ENCODE assay signal across 25 cellular contexts in the genomic region with DNA sequence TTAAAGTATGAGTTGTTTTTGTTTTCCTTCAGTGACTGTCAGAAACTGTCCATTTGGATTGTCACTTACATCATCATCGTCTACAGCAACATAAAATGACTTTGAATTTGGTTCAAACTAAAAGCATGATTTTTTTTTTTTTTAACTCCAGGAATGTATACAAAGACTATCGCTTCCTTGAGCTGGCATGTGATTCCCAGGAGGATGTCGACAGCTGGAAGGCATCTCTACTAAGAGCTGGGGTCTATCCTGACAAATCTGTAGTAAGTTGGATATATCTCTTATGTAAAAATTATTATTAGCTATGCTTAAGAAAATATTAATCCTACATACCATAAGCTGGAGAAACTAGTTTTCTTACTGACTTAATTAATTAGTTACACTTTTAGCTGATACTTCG.
A peak's percentile ranks its signal among the peaks of the same experiment; 100 is the strongest.
DNase-seq lines count a peak whose midpoint lies in the region; FAIRE-seq and TF ChIP-seq lines count a peak whose summit lies in the region.
"Had no signal": no experiment of that assay in that cellular context is flagged by ENCODE, and none has a peak within 500 bp of the region (broad histone marks: within the 10 kb centered on the region; RNA-seq: fewer than 3 reads in every experiment).

No MANE protein-coding gene starts in this region.

- H3K27ac Mint-ChIP-seq in osteocyte (ENCODE audit: unreplicated experiment): peak overlapping the region; percentile 53
- H3K27ac Mint-ChIP-seq: CD14-positive monocyte; CD8-positive, alpha-beta memory T cell had no signal

- H3K9me3 Mint-ChIP-seq in osteocyte (ENCODE audit: unreplicated experiment): peaks cover 21% of the 10 kb centered on the region

- H3K4me1 Mint-ChIP-seq in osteocyte (ENCODE audit: unreplicated experiment): peaks cover 19% of the 10 kb centered on the region
- H3K4me1 Mint-ChIP-seq: CD14-positive monocyte had no signal

- H3K36me3 ChIP-seq in A673 (ENCODE audit: insufficient read depth, low read length, poor library complexity, severe bottlenecking) (no peaks in the 10 kb centered on the region), SJCRH30 (no peaks in the 10 kb centered on the region; the same call in 1 of the 2 replicates)
- H3K36me3 ChIP-seq: BE2C had no signal

- FAIRE-seq in frontal cortex (lab: Jason Lieb, UNC): no peak
- FAIRE-seq: K562 had no signal

- no peak for TF ChIP-seq CTCF in A673 (conservative IDR thresholded peaks at IDR 0.05; ENCODE audit: low read depth, low read length)
- TF ChIP-seq CTCF in fibroblast of pulmonary artery (IDR thresholded peaks at IDR 0.05; ENCODE audit: low read length, missing control alignments): no peak
- no peak for TF ChIP-seq CTCF in osteocyte (IDR thresholded peaks at IDR 0.05)

- H3K27me3 ChIP-seq in A673 (replicated peaks; ENCODE audit: insufficient read depth, low read depth, low read length, poor library complexity) (no peaks in the 10 kb centered on the region), SJCRH30 (no peaks in the 10 kb centered on the region)
- H3K27me3 ChIP-seq: BE2C had no signal

- no peaks in the 10 kb centered on the region for H3K9me3 ChIP-seq in A673 (ENCODE audit: low read depth, low read length, poor library complexity, severe bottlenecking)
- 0 out of 2 replicates have a peak, but pooled peaks cover 7% of the 10 kb centered on the region for H3K9me3 ChIP-seq in SJCRH30 (replicated peaks)
- H3K9me3 ChIP-seq: BE2C had no signal

- DNase-seq in A673 (ENCODE audit: low spot score) (peak; percentile 30), SJCRH30 (peak; percentile 37 to 48), fibroblast of pulmonary artery (ENCODE audit: low read depth) (peak; percentile 44), osteocyte (ENCODE audit: extremely low spot score, unreplicated experiment) (no peak), head of caudate nucleus (no peak), frontal cortex (ENCODE audit: low spot score in 2 of 2) (no peak), HuH-7.5 (ENCODE audit: low spot score) (no peak)
- DNase-seq: ACHN; BE2C; CD8-positive, alpha-beta memory T cell; DMS 273 treated with DMSO at 0.1 percent for 48 hours; DMS79 treated with DMSO at 0.1 percent for 48 hours; H7; NCI-H1105 treated with DMSO at 0.1 percent for 48 hours; NCI-H1694; NCI-H2081; NCI-H2227 treated with DMSO at 0.1 percent for 48 hours; NCI-H510A; NCI-H69; SHP77 had no signal

- CTCF ChIA-PET in A673 (lab: Charles Lee): interaction anchor here (0.6 kb wide), 1 partner anchor 325 kb away, joined by 6 read pairs; no protein-coding TSS in a partner anchor

- H3K27ac ChIP-seq in A673 (ENCODE audit: low read depth, low read length, poor library complexity, severe bottlenecking): no peak overlapping the region
- H3K27ac ChIP-seq in SJCRH30: no peak overlapping the region
- H3K27ac ChIP-seq: 22Rv1, RWPE1, SK-N-MC had no signal

- H3K4me3 ChIP-seq in A673 (ENCODE audit: low read depth, low read length, poor library complexity, severe bottlenecking) (no peak overlapping the region), SJCRH30 (no peak overlapping the region), fibroblast of pulmonary artery (replicated peaks; ENCODE audit: low read depth, low read length) (no peak overlapping the region)
- H3K4me3 ChIP-seq: K562, SK-N-MC had no signal

- H3K27me3 Mint-ChIP-seq in osteocyte (ENCODE audit: unreplicated experiment): no peaks in the 10 kb centered on the region
- H3K27me3 Mint-ChIP-seq: CD8-positive, alpha-beta memory T cell had no signal

- peaks cover 14% of the 10 kb centered on the region for H3K36me3 Mint-ChIP-seq in osteocyte (ENCODE audit: unreplicated experiment)
- H3K36me3 Mint-ChIP-seq: CD14-positive monocyte had no signal

- no peak overlapping the region for H3K4me3 Mint-ChIP-seq in osteocyte (ENCODE audit: unreplicated experiment)
- H3K4me3 Mint-ChIP-seq: CD14-positive monocyte; CD8-positive, alpha-beta memory T cell had no signal

- POLR2A ChIA-PET in A673 (lab: Charles Lee; ENCODE audit: low non-redundant PET): interaction anchor here (0.6 kb wide), 1 partner anchor 139 kb away, joined by 3 read pairs; no protein-coding TSS in a partner anchor

- H3K4me1 ChIP-seq in A673 (ENCODE audit: insufficient read depth, low read length, poor library complexity, severe bottlenecking): peaks cover 12% of the 10 kb centered on the region
- H3K4me1 ChIP-seq in SJCRH30: peaks cover 5% of the 10 kb centered on the region; the same call in 1 of the 2 replicates
- H3K4me1 ChIP-seq: BE2C had no signal

- intact Hi-C loops in A673 (cut with micrococcal nuclease; ENCODE audit: unreplicated experiment): no loop called here
- intact Hi-C loops in head of caudate nucleus (cut with DNase I): no loop called here

- no TSS peak for BruUV-seq in A673 (replicated peaks; lab: Mats Ljungman, UMichigan)

Comparison
In these comparisons a context has a peak if more than half of its experiments do, and no peak if none do; other contexts are left out.
1. DNase-seq: peak in A673 (single experiment), SJCRH30 (2 of 2) and fibroblast of pulmonary artery (single experiment); none in osteocyte (single experiment), head of caudate nucleus (0 of 42), frontal cortex (0 of 2) and HuH-7.5 (single experiment).